ENCODE assay signal across 1 cellular context in the genomic region with DNA sequence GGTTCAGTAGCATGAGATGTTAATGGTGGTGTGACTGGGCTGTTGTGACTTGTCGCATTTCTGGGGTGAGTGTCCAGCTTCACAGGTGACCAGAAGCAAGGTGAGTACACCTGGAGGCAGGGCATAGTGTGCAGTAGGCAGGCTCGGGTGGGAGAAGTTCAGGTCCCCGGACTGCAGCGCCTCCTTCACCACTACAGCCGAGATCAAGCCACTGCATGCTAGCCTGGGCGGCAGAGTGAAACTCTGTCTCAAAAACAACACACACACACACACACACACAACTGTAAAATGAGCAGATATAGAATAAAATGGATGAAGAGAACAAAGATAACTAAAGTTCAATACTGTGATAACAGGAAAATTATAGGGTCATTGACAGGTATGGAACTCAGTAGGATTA.
A peak's percentile ranks its signal among the peaks of the same experiment; 100 is the strongest.
TF ChIP-seq lines count a peak whose summit lies in the region.

No MANE protein-coding gene starts in this region.

TF ChIP-seq in HEK293, 187 proteins besides CTCF, POLR2A, EP300 and RAD21 (continued from another document):
- TF ChIP-seq, protein P1, sequence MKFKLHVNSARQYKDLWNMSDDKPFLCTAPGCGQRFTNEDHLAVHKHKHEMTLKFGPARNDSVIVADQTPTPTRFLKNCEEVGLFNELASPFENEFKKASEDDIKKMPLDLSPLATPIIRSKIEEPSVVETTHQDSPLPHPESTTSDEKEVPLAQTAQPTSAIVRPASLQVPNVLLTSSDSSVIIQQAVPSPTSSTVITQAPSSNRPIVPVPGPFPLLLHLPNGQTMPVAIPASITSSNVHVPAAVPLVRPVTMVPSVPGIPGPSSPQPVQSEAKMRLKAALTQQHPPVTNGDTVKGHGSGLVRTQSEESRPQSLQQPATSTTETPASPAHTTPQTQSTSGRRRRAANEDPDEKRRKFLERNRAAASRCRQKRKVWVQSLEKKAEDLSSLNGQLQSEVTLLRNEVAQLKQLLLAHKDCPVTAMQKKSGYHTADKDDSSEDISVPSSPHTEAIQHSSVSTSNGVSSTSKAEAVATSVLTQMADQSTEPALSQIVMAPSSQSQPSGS (tag by site-specific recombination; IDR thresholded peaks at IDR 0.05; ENCODE audit: low read depth) = no peak
- 0 out of 2 replicates have a peak, but pooled peaks have one; percentile 22 for TF ChIP-seq ZNF664 (tag by site-specific recombination; IDR thresholded peaks at IDR 0.05)
- TF ChIP-seq, protein P2, sequence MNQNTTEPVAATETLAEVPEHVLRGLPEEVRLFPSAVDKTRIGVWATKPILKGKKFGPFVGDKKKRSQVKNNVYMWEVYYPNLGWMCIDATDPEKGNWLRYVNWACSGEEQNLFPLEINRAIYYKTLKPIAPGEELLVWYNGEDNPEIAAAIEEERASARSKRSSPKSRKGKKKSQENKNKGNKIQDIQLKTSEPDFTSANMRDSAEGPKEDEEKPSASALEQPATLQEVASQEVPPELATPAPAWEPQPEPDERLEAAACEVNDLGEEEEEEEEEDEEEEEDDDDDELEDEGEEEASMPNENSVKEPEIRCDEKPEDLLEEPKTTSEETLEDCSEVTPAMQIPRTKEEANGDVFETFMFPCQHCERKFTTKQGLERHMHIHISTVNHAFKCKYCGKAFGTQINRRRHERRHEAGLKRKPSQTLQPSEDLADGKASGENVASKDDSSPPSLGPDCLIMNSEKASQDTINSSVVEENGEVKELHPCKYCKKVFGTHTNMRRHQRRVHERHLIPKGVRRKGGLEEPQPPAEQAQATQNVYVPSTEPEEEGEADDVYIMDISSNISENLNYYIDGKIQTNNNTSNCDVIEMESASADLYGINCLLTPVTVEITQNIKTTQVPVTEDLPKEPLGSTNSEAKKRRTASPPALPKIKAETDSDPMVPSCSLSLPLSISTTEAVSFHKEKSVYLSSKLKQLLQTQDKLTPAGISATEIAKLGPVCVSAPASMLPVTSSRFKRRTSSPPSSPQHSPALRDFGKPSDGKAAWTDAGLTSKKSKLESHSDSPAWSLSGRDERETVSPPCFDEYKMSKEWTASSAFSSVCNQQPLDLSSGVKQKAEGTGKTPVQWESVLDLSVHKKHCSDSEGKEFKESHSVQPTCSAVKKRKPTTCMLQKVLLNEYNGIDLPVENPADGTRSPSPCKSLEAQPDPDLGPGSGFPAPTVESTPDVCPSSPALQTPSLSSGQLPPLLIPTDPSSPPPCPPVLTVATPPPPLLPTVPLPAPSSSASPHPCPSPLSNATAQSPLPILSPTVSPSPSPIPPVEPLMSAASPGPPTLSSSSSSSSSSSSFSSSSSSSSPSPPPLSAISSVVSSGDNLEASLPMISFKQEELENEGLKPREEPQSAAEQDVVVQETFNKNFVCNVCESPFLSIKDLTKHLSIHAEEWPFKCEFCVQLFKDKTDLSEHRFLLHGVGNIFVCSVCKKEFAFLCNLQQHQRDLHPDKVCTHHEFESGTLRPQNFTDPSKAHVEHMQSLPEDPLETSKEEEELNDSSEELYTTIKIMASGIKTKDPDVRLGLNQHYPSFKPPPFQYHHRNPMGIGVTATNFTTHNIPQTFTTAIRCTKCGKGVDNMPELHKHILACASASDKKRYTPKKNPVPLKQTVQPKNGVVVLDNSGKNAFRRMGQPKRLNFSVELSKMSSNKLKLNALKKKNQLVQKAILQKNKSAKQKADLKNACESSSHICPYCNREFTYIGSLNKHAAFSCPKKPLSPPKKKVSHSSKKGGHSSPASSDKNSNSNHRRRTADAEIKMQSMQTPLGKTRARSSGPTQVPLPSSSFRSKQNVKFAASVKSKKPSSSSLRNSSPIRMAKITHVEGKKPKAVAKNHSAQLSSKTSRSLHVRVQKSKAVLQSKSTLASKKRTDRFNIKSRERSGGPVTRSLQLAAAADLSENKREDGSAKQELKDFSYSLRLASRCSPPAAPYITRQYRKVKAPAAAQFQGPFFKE (tag by site-specific recombination; IDR thresholded peaks at IDR 0.05; ENCODE audit: borderline replicate concordance) = no peak
- TF ChIP-seq ZNF677 (tag by site-specific recombination; IDR thresholded peaks at IDR 0.05) = no peak
- no peak for TF ChIP-seq OVOL3 (tag by site-specific recombination; IDR thresholded peaks at IDR 0.05)
- TF ChIP-seq ZFP37 (tag by site-specific recombination; IDR thresholded peaks at IDR 0.05) = no peak
- TF ChIP-seq, protein P3, sequence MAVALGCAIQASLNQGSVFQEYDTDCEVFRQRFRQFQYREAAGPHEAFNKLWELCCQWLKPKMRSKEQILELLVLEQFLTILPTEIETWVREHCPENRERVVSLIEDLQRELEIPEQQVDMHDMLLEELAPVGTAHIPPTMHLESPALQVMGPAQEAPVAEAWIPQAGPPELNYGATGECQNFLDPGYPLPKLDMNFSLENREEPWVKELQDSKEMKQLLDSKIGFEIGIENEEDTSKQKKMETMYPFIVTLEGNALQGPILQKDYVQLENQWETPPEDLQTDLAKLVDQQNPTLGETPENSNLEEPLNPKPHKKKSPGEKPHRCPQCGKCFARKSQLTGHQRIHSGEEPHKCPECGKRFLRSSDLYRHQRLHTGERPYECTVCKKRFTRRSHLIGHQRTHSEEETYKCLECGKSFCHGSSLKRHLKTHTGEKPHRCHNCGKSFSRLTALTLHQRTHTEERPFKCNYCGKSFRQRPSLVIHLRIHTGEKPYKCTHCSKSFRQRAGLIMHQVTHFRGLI (tag by site-specific recombination; IDR thresholded peaks at IDR 0.05) = no peak
- TF ChIP-seq KLF7 (tag by site-specific recombination; IDR thresholded peaks at IDR 0.05; ENCODE audit: borderline replicate concordance) = no peak
- TF ChIP-seq ZFP3 (tag by site-specific recombination; IDR thresholded peaks at IDR 0.05; ENCODE audit: low read depth) = no peak
- no peak for TF ChIP-seq ZNF785 (tag by site-specific recombination; IDR thresholded peaks at IDR 0.05)
- no peak for TF ChIP-seq ZIC2 (tag by site-specific recombination; IDR thresholded peaks at IDR 0.05)
- TF ChIP-seq ZNF221 (tag by site-specific recombination; IDR thresholded peaks at IDR 0.05; ENCODE audit: borderline replicate concordance) = no peak
- 0 out of 2 replicates have a peak, but pooled peaks have one; percentile 29 for TF ChIP-seq ZBTB17 (tag by site-specific recombination; IDR thresholded peaks at IDR 0.05)
- 0 out of 2 replicates have a peak, but pooled peaks have one; percentile 17 for TF ChIP-seq ZNF366 (tag by site-specific recombination; conservative IDR thresholded peaks at IDR 0.05)
- TF ChIP-seq, protein P4, sequence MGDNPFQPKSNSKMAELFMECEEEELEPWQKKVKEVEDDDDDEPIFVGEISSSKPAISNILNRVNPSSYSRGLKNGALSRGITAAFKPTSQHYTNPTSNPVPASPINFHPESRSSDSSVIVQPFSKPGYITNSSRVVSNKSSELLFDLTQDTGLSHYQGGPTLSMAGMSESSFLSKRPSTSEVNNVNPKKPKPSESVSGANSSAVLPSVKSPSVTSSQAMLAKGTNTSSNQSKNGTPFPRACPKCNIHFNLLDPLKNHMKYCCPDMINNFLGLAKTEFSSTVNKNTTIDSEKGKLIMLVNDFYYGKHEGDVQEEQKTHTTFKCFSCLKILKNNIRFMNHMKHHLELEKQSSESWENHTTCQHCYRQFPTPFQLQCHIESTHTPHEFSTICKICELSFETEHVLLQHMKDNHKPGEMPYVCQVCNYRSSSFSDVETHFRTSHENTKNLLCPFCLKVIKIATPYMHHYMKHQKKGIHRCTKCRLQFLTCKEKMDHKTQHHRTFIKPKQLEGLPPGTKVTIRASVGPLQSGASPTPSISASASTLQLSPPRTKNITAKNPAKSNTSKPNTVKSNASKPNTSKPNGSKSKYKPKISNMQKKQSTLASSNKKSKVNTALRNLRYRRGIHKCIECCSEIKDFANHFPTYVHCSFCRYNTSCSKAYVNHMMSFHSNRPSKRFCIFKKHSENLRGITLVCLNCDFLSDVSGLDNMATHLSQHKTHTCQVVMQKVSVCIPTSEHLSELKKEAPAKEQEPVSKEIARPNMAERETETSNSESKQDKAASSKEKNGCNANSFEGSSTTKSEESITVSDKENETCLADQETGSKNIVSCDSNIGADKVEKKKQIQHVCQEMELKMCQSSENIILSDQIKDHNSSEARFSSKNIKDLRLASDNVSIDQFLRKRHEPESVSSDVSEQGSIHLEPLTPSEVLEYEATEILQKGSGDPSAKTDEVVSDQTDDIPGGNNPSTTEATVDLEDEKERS (tag by site-specific recombination; IDR thresholded peaks at IDR 0.05) = no peak
- TF ChIP-seq ZNF768 (tag by site-specific recombination; IDR thresholded peaks at IDR 0.05) = no peak
- TF ChIP-seq ZNF2 (tag by site-specific recombination; IDR thresholded peaks at IDR 0.05) = peak; percentile 78
